In genomic region chr6:81750660-81751387, GRCh38 we compare ENCODE assay signal across 8 cellular contexts.
DNase-seq lines count a peak whose midpoint lies in the region; ATAC-seq, FAIRE-seq and TF ChIP-seq lines count a peak whose summit lies in the region.

No MANE protein-coding gene starts in this region.

- TF ChIP-seq CTCF in WI38 (IDR thresholded peaks at IDR 0.05; ENCODE audit: low read depth, low read length): no peak

- H3K4me3 ChIP-seq in WI38 (ENCODE audit: low read depth, low read length) (peak overlapping the region; percentile 89), iPS-11a (ENCODE audit: low read depth, low read length) (peak overlapping the region; percentile 87)

- H3K4me1 Mint-ChIP-seq in stimulated activated memory B cell treated with anti-CD40 and anti-IgM and Interleukin-4, amounts not matched to agents 10 μg/mL and 1 μg/mL and 100 μg/mL, for 72 hours: peaks cover 35% of the 10 kb centered on the region

- ATAC-seq in stimulated activated memory B cell treated with anti-CD40 and anti-IgM and Interleukin-4, amounts not matched to agents 10 μg/mL and 1 μg/mL and 100 μg/mL, for 72 hours: no peak
- ATAC-seq in HG02870 (IDR thresholded peaks at IDR 0.05; ENCODE audit: unreplicated experiment) (no peak), GM18909 (IDR thresholded peaks at IDR 0.05; ENCODE audit: poor library complexity, unreplicated experiment) (no peak)

- H3K9me3 Mint-ChIP-seq in stimulated activated memory B cell treated with anti-CD40 and anti-IgM and Interleukin-4, amounts not matched to agents 10 μg/mL and 1 μg/mL and 100 μg/mL, for 72 hours: no peaks in the 10 kb centered on the region

- peaks cover 4% of the 10 kb centered on the region for H3K36me3 Mint-ChIP-seq in stimulated activated memory B cell treated with anti-CD40 and anti-IgM and Interleukin-4, amounts not matched to agents 10 μg/mL and 1 μg/mL and 100 μg/mL, for 72 hours

- peak; percentile 46 for DNase-seq in NCI-H2029 treated with DMSO at 0.1 percent for 48 hours (lab: John Stamatoyannopoulos, UW)
- no peak for DNase-seq in NCI-H2029 (lab: John Stamatoyannopoulos, UW)
- no peak for DNase-seq in urothelium cell line (ENCODE audit: low spot score)

- H3K27ac Mint-ChIP-seq in stimulated activated memory B cell treated with anti-CD40 and anti-IgM and Interleukin-4, amounts not matched to agents 10 μg/mL and 1 μg/mL and 100 μg/mL, for 72 hours: peak overlapping the region; percentile 83

- peak overlapping the region; percentile 94 for H3K4me3 Mint-ChIP-seq in stimulated activated memory B cell treated with anti-CD40 and anti-IgM and Interleukin-4, amounts not matched to agents 10 μg/mL and 1 μg/mL and 100 μg/mL, for 72 hours

- peaks cover 9% of the 10 kb centered on the region for H3K27me3 Mint-ChIP-seq in stimulated activated memory B cell treated with anti-CD40 and anti-IgM and Interleukin-4, amounts not matched to agents 10 μg/mL and 1 μg/mL and 100 μg/mL, for 72 hours

- no peak for FAIRE-seq in urothelium cell line (lab: Jason Lieb, UNC)
